In genomic region chr11:18011633-18012313, GRCh38 we compare ENCODE assay signal across 8 cellular contexts. TPM values are rescaled to one million over a fixed set of nuclear protein-coding genes. Genes with fewer than 3 reads are reported as not detected.
DNase-seq lines count a peak whose midpoint lies in the region; ATAC-seq and TF ChIP-seq lines count a peak whose summit lies in the region.

No MANE protein-coding gene starts in this region.

- peak overlapping the region; percentile 76 to 87 (median 86) for H3K9ac ChIP-seq in skeletal muscle tissue (ENCODE audit: low read depth in 1 of 3, low read length in 3 of 3)

- H3K27ac ChIP-seq in VCaP (peak overlapping the region; percentile 84), gastroesophageal sphincter (peak overlapping the region in 3 of 4 donors; percentile 88 to 91 (median 90)), skeletal muscle tissue (ENCODE audit: low read depth, low read length) (peak overlapping the region; percentile 78)

- no peak for TF ChIP-seq EP300 in gastroesophageal sphincter (IDR thresholded peaks at IDR 0.05)

- no peak for ATAC-seq in gastroesophageal sphincter
- no peak for ATAC-seq in GM19328 (IDR thresholded peaks at IDR 0.05; ENCODE audit: unreplicated experiment)

- H3K4me3 ChIP-seq in HFF-Myc (replicated peaks; ENCODE audit: low read depth, low read length) (peak overlapping the region; percentile 66), gastroesophageal sphincter (peak overlapping the region; percentile 76 to 78), skeletal muscle tissue (ENCODE audit: low read length in 3 of 3) (peak overlapping the region; percentile 69 to 96 (median 92))

- no peak for TF ChIP-seq POLR2A in gastroesophageal sphincter (IDR thresholded peaks at IDR 0.05)

- H3K36me3 ChIP-seq in gastroesophageal sphincter (peaks cover 0 to 9% of the 10 kb centered on the region in 2 donors), skeletal muscle tissue (ENCODE audit: control insufficient read depth in 3 of 3, insufficient read depth in 3 of 3, low read length in 3 of 3) (no peaks in the 10 kb centered on the region)

- 54 to 58% methylated on average over 8 to 18 of the region's 18 CpGs for WGBS in gastroesophageal sphincter (ENCODE audit: low coverage in 1 of 2), 2 donors

- H3K9me3 ChIP-seq in gastroesophageal sphincter: no peaks in the 10 kb centered on the region
- no peaks in the 10 kb centered on the region for H3K9me3 ChIP-seq in skeletal muscle tissue (ENCODE audit: control insufficient read depth in 3 of 3, low read length in 3 of 3)

- DNase-seq in HFF-Myc (ENCODE audit: extremely low read depth, low read depth) (no peak), ureter (ENCODE audit: low spot score) (no peak), ecto neural progenitor cell (ENCODE audit: low spot score) (no peak)
- DNase-seq in stimulated activated CD4-positive, alpha-beta T cell treated with anti-CD3 and anti-CD28 coated beads, Interleukin-12 subunit alpha, Interleukin-12 subunit beta, amount 100 ng/mL, for 4 hours: no peak

- TF ChIP-seq CTCF in HFF-Myc (IDR thresholded peaks at IDR 0.05; ENCODE audit: low read depth, low read length, missing control alignments): no peak
- no peak for TF ChIP-seq CTCF in VCaP (conservative IDR thresholded peaks at IDR 0.05)
- no peak for TF ChIP-seq CTCF in gastroesophageal sphincter (IDR thresholded peaks at IDR 0.05)

- H3K27me3 ChIP-seq in gastroesophageal sphincter (no peaks in the 10 kb centered on the region), skeletal muscle tissue (ENCODE audit: control insufficient read depth in 3 of 3, insufficient read depth in 3 of 3, low read length in 3 of 3) (no peaks in the 10 kb centered on the region)

- H3K4me1 ChIP-seq in gastroesophageal sphincter (peaks cover 0 to 21% (median 0%) of the 10 kb centered on the region in 3 donors), skeletal muscle tissue (ENCODE audit: control insufficient read depth in 3 of 3, insufficient read depth in 3 of 3, low read length in 3 of 3) (peaks cover 6 to 21% (median 14%) of the 10 kb centered on the region in 3 donors)

RNA-seq across cellular contexts. Expression of gene SERGEF, which starts 1.1 kb away (rescaled TPM):
- total RNA-seq in gastroesophageal sphincter: 10 to 100 TPM; 35.5 to 42.5 (median 36.3) TPM
- total RNA-seq in skeletal muscle tissue: 16.2 TPM
- total RNA-seq in ureter: 46.4 TPM

RNA-seq across cellular contexts. Expression of gene TPH1, which starts 34.3 kb away (rescaled TPM):
- total RNA-seq in gastroesophageal sphincter: under 1 TPM in 3 of 4 donors, not detected in 1; 0.13 to 0.47 (median 0.27) TPM
- under 0.01 TPM for total RNA-seq in skeletal muscle tissue
- total RNA-seq in ureter: 1.7 TPM
